ENCODE assay signal across 12 cellular contexts in genomic region chr5:112142769-112143270, GRCh38.
DNase-seq lines count a peak whose midpoint lies in the region; ATAC-seq and TF ChIP-seq lines count a peak whose summit lies in the region.
"Had no signal": no experiment of that assay in that cellular context is flagged by ENCODE, and none has a peak within 500 bp of the region (broad histone marks: within the 10 kb centered on the region; RNA-seq: fewer than 3 reads in every experiment).

No MANE protein-coding gene starts in this region.

- H2AK5ac ChIP-seq in mesenchymal stem cell (ENCODE audit: low read length, severe bottlenecking), result no peak overlapping the region

- no peak overlapping the region for H3K14ac ChIP-seq in mesenchymal stem cell (ENCODE audit: low read length in 2 of 2)

- over 99% methylated on average over 3 of the region's 3 CpGs for WGBS in mesenchymal stem cell

- no peak overlapping the region for H3K4ac ChIP-seq in mesenchymal stem cell (ENCODE audit: low read depth in 1 of 2, low read length in 2 of 2)

- no peak overlapping the region for H2BK5ac ChIP-seq in mesenchymal stem cell (ENCODE audit: low read depth, low read length, poor library complexity, severe bottlenecking)

- no peak overlapping the region for H2AFZ ChIP-seq in fibroblast of lung (ENCODE audit: low read length)
- H2AFZ ChIP-seq in mesenchymal stem cell (ENCODE audit: low read depth, low read length), result no peak overlapping the region
- H2AFZ ChIP-seq: parathyroid adenoma had no signal

- no peak overlapping the region for H4K8ac ChIP-seq in mesenchymal stem cell (ENCODE audit: low read length)

- H3K4me2 ChIP-seq in fibroblast of lung (ENCODE audit: extremely low read depth, insufficient read depth, low read length) (no peak overlapping the region), mesenchymal stem cell (ENCODE audit: low read length, poor library complexity, severe bottlenecking) (no peak overlapping the region)

- H3K27ac ChIP-seq in fibroblast of lung (ENCODE audit: insufficient read depth, low read length) (no peak overlapping the region), mesenchymal stem cell (ENCODE audit: low read length, poor library complexity, severe bottlenecking) (no peak overlapping the region)
- H3K27ac ChIP-seq: parathyroid adenoma had no signal

- no peak overlapping the region for H3K4me3 ChIP-seq in fibroblast of lung (replicated peaks in 1 of 4; ENCODE audit: control extremely low read depth in 1 of 4, insufficient read depth in 1 of 4, low read depth in 3 of 4, low read length in 4 of 4)
- H3K4me3 ChIP-seq in mesenchymal stem cell (ENCODE audit: insufficient read depth in 1 of 2, low read depth in 1 of 2, low read length in 2 of 2), result no peak overlapping the region

- no peak for TF ChIP-seq CTCF in fibroblast of lung (conservative IDR thresholded peaks at IDR 0.05 in 1 of 2, IDR thresholded peaks at IDR 0.05 in 1 of 2; ENCODE audit: low read depth in 1 of 2, low read length in 2 of 2)

- no peaks in the 10 kb centered on the region for H3K79me1 ChIP-seq in mesenchymal stem cell (replicated peaks; ENCODE audit: low read length, poor library complexity, severe bottlenecking)

- H4K91ac ChIP-seq in mesenchymal stem cell (ENCODE audit: low read length), result no peak overlapping the region

- H3K9me3 ChIP-seq in fibroblast of lung (ENCODE audit: control insufficient read depth, insufficient read depth, low read depth, low read length), result no peaks in the 10 kb centered on the region
- H3K9me3 ChIP-seq in mesenchymal stem cell (ENCODE audit: control insufficient read depth, low read length), result no peaks in the 10 kb centered on the region

- no peaks in the 10 kb centered on the region for H3K27me3 ChIP-seq in fibroblast of lung (ENCODE audit: control insufficient read depth, insufficient read depth, low read length)
- no peaks in the 10 kb centered on the region for H3K27me3 ChIP-seq in mesenchymal stem cell (ENCODE audit: control insufficient read depth in 1 of 2, insufficient read depth in 1 of 2, low read length in 2 of 2)

- no peaks in the 10 kb centered on the region for H3K79me2 ChIP-seq in fibroblast of lung (ENCODE audit: control insufficient read depth, insufficient read depth, low read length)
- H3K79me2 ChIP-seq: parathyroid adenoma had no signal

- peak; percentile 21 for DNase-seq in AG20443 (ENCODE audit: low spot score)
- DNase-seq in MV-4-11 (lab: John Stamatoyannopoulos, UW), result peak; percentile 58
- DNase-seq in fibroblast of lung (ENCODE audit: low read depth in 2 of 2), result peak; percentile 72 to 74
- no peak for DNase-seq in OCI-M1 (lab: John Stamatoyannopoulos, UW)
- DNase-seq in mesenchymal stem cell, result no peak
- DNase-seq in retina, result no peak
- DNase-seq: C1 segment of cervical spinal cord, T-cell had no signal

- H3K9ac ChIP-seq in fibroblast of lung (ENCODE audit: insufficient read depth, low read length), result no peak overlapping the region
- no peak overlapping the region for H3K9ac ChIP-seq in mesenchymal stem cell (ENCODE audit: low read length)
- H3K9ac ChIP-seq: parathyroid adenoma had no signal

- H2BK120ac ChIP-seq in mesenchymal stem cell (ENCODE audit: low read depth, low read length), result no peak overlapping the region

- H3K36me3 ChIP-seq in fibroblast of lung (ENCODE audit: control insufficient read depth, insufficient read depth, low read length), result no peaks in the 10 kb centered on the region
- no peaks in the 10 kb centered on the region for H3K36me3 ChIP-seq in mesenchymal stem cell (ENCODE audit: control insufficient read depth in 1 of 2, insufficient read depth in 2 of 2, low read depth in 1 of 2, low read length in 2 of 2)

- H4K20me1 ChIP-seq in fibroblast of lung (ENCODE audit: control insufficient read depth, extremely low read depth, insufficient read depth, low read length), result no peaks in the 10 kb centered on the region

- H3K23ac ChIP-seq in mesenchymal stem cell (ENCODE audit: low read length in 2 of 2), result no peak overlapping the region

- H3K18ac ChIP-seq in mesenchymal stem cell (ENCODE audit: low read depth in 1 of 2, low read length in 2 of 2), result no peak overlapping the region

- no peak overlapping the region for H2BK15ac ChIP-seq in mesenchymal stem cell (ENCODE audit: low read depth, poor library complexity, severe bottlenecking)

- H3K4me1 ChIP-seq in fibroblast of lung (ENCODE audit: control insufficient read depth, extremely low read depth, insufficient read depth, low read length) (no peaks in the 10 kb centered on the region), mesenchymal stem cell (ENCODE audit: control insufficient read depth, insufficient read depth, low read depth, low read length) (no peaks in the 10 kb centered on the region)
- H3K4me1 ChIP-seq: parathyroid adenoma had no signal

- ATAC-seq in GM21367 (IDR thresholded peaks at IDR 0.05; ENCODE audit: unreplicated experiment) (peak; percentile 32), GM19452 (IDR thresholded peaks at IDR 0.05; ENCODE audit: unreplicated experiment) (no peak)
- ATAC-seq: stimulated activated memory B cell treated with anti-CD40 and anti-IgM and Interleukin-4, amounts not matched to agents 10 μg/mL and 1 μg/mL and 100 μg/mL, for 72 hours; T-cell had no signal

- H2BK12ac ChIP-seq in mesenchymal stem cell (ENCODE audit: low read length in 2 of 2), result peak overlapping the region in 1 of 2 experiments; percentile 70

Comparison
In these comparisons a context has a peak if more than half of its experiments do, and no peak if none do; other contexts are left out.
1. DNase-seq: peak in AG20443 (single experiment), MV-4-11 (single experiment) and fibroblast of lung (2 of 2); none in OCI-M1 (single experiment), mesenchymal stem cell (single experiment) and retina (single experiment).